13 cellular contexts compared by ENCODE assay signal in the genomic region with DNA sequence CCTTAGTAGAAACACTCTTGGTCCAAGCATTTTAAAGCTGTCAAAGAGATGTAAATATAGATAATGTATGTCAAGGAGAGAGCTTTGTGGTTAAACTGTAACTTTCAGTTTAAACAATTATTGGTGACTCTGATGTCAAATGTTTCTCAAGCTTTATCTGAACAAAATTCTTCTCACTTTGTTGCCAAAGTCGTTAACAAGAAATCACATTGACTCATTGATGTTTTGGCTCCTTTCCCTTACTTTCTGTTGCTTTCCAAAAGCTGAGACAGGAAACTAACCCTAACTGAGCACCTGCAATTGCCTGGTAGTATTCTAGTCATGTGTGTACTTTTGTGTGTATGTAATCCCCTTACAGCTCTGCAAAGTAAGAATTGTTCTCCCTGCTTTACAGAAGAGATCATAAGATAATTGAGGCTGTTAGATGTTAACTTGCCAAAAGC.
A peak's percentile ranks its signal among the peaks of the same experiment; 100 is the strongest.
DNase-seq lines count a peak whose midpoint lies in the region; ATAC-seq, FAIRE-seq and TF ChIP-seq lines count a peak whose summit lies in the region.
"Had no signal": no experiment of that assay in that cellular context is flagged by ENCODE, and none has a peak within 500 bp of the region (broad histone marks: within the 10 kb centered on the region; RNA-seq: fewer than 3 reads in every experiment).

No MANE protein-coding gene starts in this region.

- H3K4me1 Mint-ChIP-seq in CD4-positive, alpha-beta T cell (ENCODE audit: low read depth), result no peaks in the 10 kb centered on the region
- H3K4me1 Mint-ChIP-seq: naive B cell had no signal

- H3K4me3 ChIP-seq in pancreas, result no peak overlapping the region

- CTCF ChIA-PET in CD4-positive, alpha-beta T cell (lab: Charles Lee), result no interaction called here

- POLR2A ChIA-PET in CD4-positive, alpha-beta T cell (lab: Charles Lee), result interaction anchor here (0.5 kb wide), 1 partner anchor 1978 kb away, joined by 4 read pairs; no protein-coding TSS in a partner anchor

- ATAC-seq in GM18858 (IDR thresholded peaks at IDR 0.05; ENCODE audit: unreplicated experiment) (peak; percentile 48), HG03520 (IDR thresholded peaks at IDR 0.05; ENCODE audit: unreplicated experiment) (peak; percentile 65), pancreas (peak in 3 of 4 donors; percentile 54 to 82 (median 80)), HG02973 (IDR thresholded peaks at IDR 0.05; ENCODE audit: unreplicated experiment) (no peak), GM19324 (IDR thresholded peaks at IDR 0.05; ENCODE audit: low FRiP score, unreplicated experiment) (no peak)
- no peak for ATAC-seq in CD4-positive, alpha-beta T cell (ENCODE audit: poor library complexity)

- WGBS in pancreas, 2 donors, result 4 to 5% methylated on average over 1 of the region's 1 CpG

- intact Hi-C loops in pancreas (cut with DNase I), result no loop called here
- intact Hi-C loops in CD4-positive, alpha-beta T cell (cut with DNase I, micrococcal nuclease), result no loop called here

- H3K27ac Mint-ChIP-seq in CD4-positive, alpha-beta T cell, result no peak overlapping the region
- H3K27ac Mint-ChIP-seq: naive B cell; stimulated activated naive CD8-positive, alpha-beta T cell treated with anti-CD3 and anti-CD28 coated beads, Interleukin-15, Interleukin-2, amounts not matched to agents 100 ng/mL and 50 ng/mL, for 24 hours had no signal

- no peaks in the 10 kb centered on the region for H3K27me3 Mint-ChIP-seq in CD4-positive, alpha-beta T cell
- H3K27me3 Mint-ChIP-seq: naive B cell; stimulated activated naive CD8-positive, alpha-beta T cell treated with anti-CD3 and anti-CD28 coated beads, Interleukin-15, Interleukin-2, amounts not matched to agents 100 ng/mL and 50 ng/mL, for 24 hours had no signal

- no peak for TF ChIP-seq CTCF in pancreas (IDR thresholded peaks at IDR 0.05)
- TF ChIP-seq CTCF in CD4-positive, alpha-beta T cell (IDR thresholded peaks at IDR 0.05), result no peak

- DNase-seq in astrocyte of the hippocampus (ENCODE audit: low read depth, low spot score) (peak; percentile 29), pancreas (no peak)
- DNase-seq in CD4-positive, alpha-beta T cell, result no peak
- DNase-seq: activated CD4-positive, CD25-positive, alpha-beta regulatory T cell; activated gamma-delta T cell; hippocampal formation; naive B cell; NCI-H1930 had no signal

- H3K4me3 Mint-ChIP-seq in CD4-positive, alpha-beta T cell, result no peak overlapping the region
- H3K4me3 Mint-ChIP-seq: naive B cell; stimulated activated naive CD8-positive, alpha-beta T cell treated with anti-CD3 and anti-CD28 coated beads, Interleukin-15, Interleukin-2, amounts not matched to agents 100 ng/mL and 50 ng/mL, for 24 hours had no signal

- no peaks in the 10 kb centered on the region for H3K27me3 ChIP-seq in pancreas
- no peaks in the 10 kb centered on the region for H3K27me3 ChIP-seq in CD4-positive, alpha-beta T cell (ENCODE audit: control insufficient read depth, insufficient read depth, low read length)

- H3K4me1 ChIP-seq in pancreas, result peaks cover 0 to 18% (median 10%) of the 10 kb centered on the region in 3 donors

- H3K36me3 Mint-ChIP-seq in CD4-positive, alpha-beta T cell (ENCODE audit: low read depth), result no peaks in the 10 kb centered on the region
- H3K36me3 Mint-ChIP-seq: naive B cell had no signal

- no peaks in the 10 kb centered on the region for H3K36me3 ChIP-seq in pancreas

- no peak overlapping the region for H3K27ac ChIP-seq in pancreas
- no peak overlapping the region for H3K27ac ChIP-seq in CD4-positive, alpha-beta T cell (ENCODE audit: low read depth, low read length)

- H3K9me3 Mint-ChIP-seq in CD4-positive, alpha-beta T cell, result peaks cover 3% of the 10 kb centered on the region
- H3K9me3 Mint-ChIP-seq: stimulated activated naive CD8-positive, alpha-beta T cell treated with anti-CD3 and anti-CD28 coated beads, Interleukin-15, Interleukin-2, amounts not matched to agents 100 ng/mL and 50 ng/mL, for 24 hours had no signal

- peak; percentile 34 for FAIRE-seq in pancreas (lab: Jason Lieb, UNC)

- H3K9me3 ChIP-seq in pancreas, result no peaks in the 10 kb centered on the region
- no peaks in the 10 kb centered on the region for H3K9me3 ChIP-seq in CD4-positive, alpha-beta T cell (ENCODE audit: control insufficient read depth, low read length)

Comparison
In these comparisons a context has a peak if more than half of its experiments do, and no peak if none do; other contexts are left out.
1. ATAC-seq: peak in GM18858 (single experiment), HG03520 (single experiment) and pancreas (3 of 4); none in HG02973 (single experiment), CD4-positive, alpha-beta T cell (single experiment) and GM19324 (single experiment).